8 cellular contexts compared by ENCODE assay signal in the genomic region with DNA sequence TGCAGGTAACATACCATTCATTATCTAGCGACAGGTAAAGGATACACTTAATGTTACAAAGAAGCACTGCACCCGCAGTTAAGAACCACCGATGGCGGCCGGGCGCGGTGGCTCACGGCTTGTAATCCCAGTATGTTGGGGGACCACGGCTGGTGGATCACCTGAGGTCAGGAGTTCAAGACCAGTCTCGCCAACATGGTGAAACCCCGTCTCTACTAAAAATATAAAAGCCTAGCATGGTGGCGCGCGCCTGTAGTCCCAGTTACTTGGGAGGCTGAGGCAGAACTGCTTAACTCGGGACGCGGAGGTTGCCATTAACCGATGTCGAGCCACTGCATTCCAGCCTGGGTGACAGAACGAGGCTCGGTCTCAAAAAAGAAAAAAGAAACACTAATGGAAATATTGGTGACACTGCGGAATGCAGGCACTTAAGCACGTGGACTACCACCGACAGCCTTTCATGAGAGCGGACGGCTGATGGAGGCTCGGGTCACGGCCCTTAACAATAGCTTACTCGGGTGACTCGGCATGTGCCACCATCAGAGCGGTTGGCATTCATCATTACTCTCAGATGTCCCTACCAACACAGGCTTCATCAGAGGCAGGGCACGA. TPM values are rescaled to one million over a fixed set of nuclear protein-coding genes. Genes with fewer than 3 reads are reported as not detected.
DNase-seq lines count a peak whose midpoint lies in the region; ATAC-seq and TF ChIP-seq lines count a peak whose summit lies in the region.

No MANE protein-coding gene starts in this region.

- H3K4me1 ChIP-seq in BE2C (peaks cover 12% of the 10 kb centered on the region), adrenal gland (replicated peaks in 1 of 2) (peaks cover 27 to 60% of the 10 kb centered on the region in 2 donors)

- peak; percentile 13 for DNase-seq in BE2C
- peak in 3 of 7 donors; percentile 34 to 76 (median 64) for DNase-seq in adrenal gland
- no peak for DNase-seq in immature natural killer cell
- DNase-seq in stimulated activated CD8-positive, alpha-beta memory T cell treated with anti-CD3 and anti-CD28 coated beads, Interleukin-15, amount 100 ng/mL, for 24 hours (ENCODE audit: low read depth) = peak; percentile 31
- DNase-seq in effector CD8-positive, alpha-beta T cell (lab: John Stamatoyannopoulos, UW) = no peak

- H3K4me3 ChIP-seq in BE2C (ENCODE audit: low read depth, low read length) = peak overlapping the region; percentile 95
- H3K4me3 ChIP-seq in adrenal gland = peak overlapping the region; percentile 1 to 94 (median 22)

- H3K9me3 Mint-ChIP-seq in IgD-negative memory B cell (no peaks in the 10 kb centered on the region), immature natural killer cell (no peaks in the 10 kb centered on the region)

- H3K27ac ChIP-seq in adrenal gland = peak overlapping the region; percentile 16 to 99 (median 90)

- TF ChIP-seq POLR2A in adrenal gland (IDR thresholded peaks at IDR 0.05) = no peak

- WGBS in adrenal gland, 4 donors = 2 to 9% (median 3%) methylated on average over 24 to 32 of the region's 32 CpGs

- intact Hi-C loops in adrenal gland (cut with DNase I) = no loop called here

- TF ChIP-seq CTCF in BE2C (IDR thresholded peaks at IDR 0.05; ENCODE audit: low read depth, low read length) = no peak
- no peak for TF ChIP-seq CTCF in adrenal gland (IDR thresholded peaks at IDR 0.05)

- ATAC-seq in GM21390 (IDR thresholded peaks at IDR 0.05; ENCODE audit: unreplicated experiment) (no peak), GM21528 (IDR thresholded peaks at IDR 0.05; ENCODE audit: low FRiP score, unreplicated experiment) (no peak)

- peak overlapping the region; percentile 90 to 97 (median 96) for H3K4me3 Mint-ChIP-seq in IgD-negative memory B cell
- peak overlapping the region; percentile 90 to 99 (median 94) for H3K4me3 Mint-ChIP-seq in immature natural killer cell

- H3K36me3 Mint-ChIP-seq in IgD-negative memory B cell (no peaks in the 10 kb centered on the region), immature natural killer cell (peaks cover 22 to 43% (median 29%) of the 10 kb centered on the region in 3 donors)

- no peaks in the 10 kb centered on the region for H3K9me3 ChIP-seq in BE2C
- H3K9me3 ChIP-seq in adrenal gland (replicated peaks in 1 of 3) = no peaks in the 10 kb centered on the region

- H3K27me3 ChIP-seq in BE2C (no peaks in the 10 kb centered on the region), adrenal gland (no peaks in the 10 kb centered on the region)

- H3K27me3 Mint-ChIP-seq in IgD-negative memory B cell = no peaks in the 10 kb centered on the region
- peaks cover 7 to 17% (median 8%) of the 10 kb centered on the region in 3 donors for H3K27me3 Mint-ChIP-seq in immature natural killer cell (ENCODE audit: low read depth in 3 of 3)

- H3K36me3 ChIP-seq in BE2C (peaks cover 54% of the 10 kb centered on the region), adrenal gland (replicated peaks in 1 of 2) (peaks cover 0 to 43% of the 10 kb centered on the region in 2 donors)

- H3K4me1 Mint-ChIP-seq in IgD-negative memory B cell (peaks cover 54 to 61% (median 60%) of the 10 kb centered on the region in 3 donors), immature natural killer cell (peaks cover 64 to 79% of the 10 kb centered on the region in 2 donors)

- H3K27ac Mint-ChIP-seq in IgD-negative memory B cell (peak overlapping the region; percentile 89 to 99 (median 94)), immature natural killer cell (peak overlapping the region; percentile 89 to 100 (median 96))

RNA-seq across cellular contexts. Expression of a gene that starts 0.5 kb away (rescaled TPM):
- polyA plus RNA-seq in BE2C (2012; ENCODE audit: insufficient read depth, insufficient read length, low read depth) = 577 TPM
- polyA plus RNA-seq in IgD-negative memory B cell (307 TPM), adrenal gland (100 to 1,000 TPM; 116 to 720 (median 678) TPM), immature natural killer cell (100 to 1,000 TPM in 2 of 3 donors, 10 to 100 TPM in 1; 88.2 to 158 (median 153) TPM)
- total RNA-seq in adrenal gland = 100 to 1,000 TPM; 112 to 331 (median 235) TPM

RNA-seq across cellular contexts. Expression of a gene that starts 0.9 kb away (rescaled TPM):
- 2.6 TPM for polyA plus RNA-seq in BE2C (2012; ENCODE audit: insufficient read depth, insufficient read length, low read depth)
- 2.0 TPM for polyA plus RNA-seq in IgD-negative memory B cell
- 10 to 100 TPM in 4 of 8 donors, 1 to 10 TPM in 4; 5.1 to 17.7 (median 10.5) TPM for total RNA-seq in adrenal gland
- polyA plus RNA-seq in adrenal gland = 1 to 10 TPM in 2 of 3 donors, under 1 TPM in 1; 0.91 to 4.2 (median 3.6) TPM
- polyA plus RNA-seq in immature natural killer cell = 1 to 10 TPM; 2.9 to 4.3 (median 3.1) TPM

RNA-seq across cellular contexts. Expression of a gene that starts 42.6 kb away (rescaled TPM):
- 4.1 TPM for polyA plus RNA-seq in BE2C (2012; ENCODE audit: insufficient read depth, insufficient read length, low read depth)
- polyA plus RNA-seq in IgD-negative memory B cell (7.2 TPM), adrenal gland (1 to 10 TPM in 2 of 3 donors, under 1 TPM in 1; 0.94 to 6.2 (median 2.3) TPM), immature natural killer cell (10 to 100 TPM in 1 of 3 donors, 1 to 10 TPM in 2; 7.1 to 10.5 (median 9.4) TPM)
- 10 to 100 TPM in 1 of 8 donors, 1 to 10 TPM in 7; 1.3 to 63.3 (median 5.4) TPM for total RNA-seq in adrenal gland

RNA-seq across cellular contexts. Expression of a gene that starts 42.8 kb away (rescaled TPM):
- polyA plus RNA-seq in BE2C (2012; ENCODE audit: insufficient read depth, insufficient read length, low read depth) = 8.0 TPM
- polyA plus RNA-seq in IgD-negative memory B cell = 8.6 TPM
- 10 to 100 TPM; 20.4 to 33.5 (median 25.1) TPM for total RNA-seq in adrenal gland
- polyA plus RNA-seq in adrenal gland = 10 to 100 TPM in 1 of 3 donors, 1 to 10 TPM in 2; 6.2 to 35.1 (median 8.7) TPM
- polyA plus RNA-seq in immature natural killer cell = 10 to 100 TPM in 1 of 3 donors, 1 to 10 TPM in 2; 4.6 to 10.4 (median 9.1) TPM

RNA-seq across cellular contexts. Expression of a gene that starts 49.9 kb away (rescaled TPM):
- polyA plus RNA-seq in BE2C (2012; ENCODE audit: insufficient read depth, insufficient read length, low read depth) = not detected
- polyA plus RNA-seq in IgD-negative memory B cell (not detected), adrenal gland (under 1 TPM in 2 of 3 donors, not detected in 1; 0.40 to 0.49 TPM), immature natural killer cell (under 1 TPM in 1 of 3 donors, not detected in 2; 0.62 TPM)
- 1 to 10 TPM in 2 of 8 donors, under 1 TPM in 3, not detected in 3; 0.19 to 1.2 (median 0.70) TPM for total RNA-seq in adrenal gland

Comparison
In these comparisons a context has a peak if more than half of its experiments do, and no peak if none do; other contexts are left out.
1. DNase-seq: peak in BE2C (single experiment) and stimulated activated CD8-positive, alpha-beta memory T cell treated with anti-CD3 and anti-CD28 coated beads, Interleukin-15, amount 100 ng/mL, for 24 hours (single experiment); none in immature natural killer cell (0 of 3) and effector CD8-positive, alpha-beta T cell (single experiment).